21 cellular contexts compared by ENCODE assay signal in the genomic region with DNA sequence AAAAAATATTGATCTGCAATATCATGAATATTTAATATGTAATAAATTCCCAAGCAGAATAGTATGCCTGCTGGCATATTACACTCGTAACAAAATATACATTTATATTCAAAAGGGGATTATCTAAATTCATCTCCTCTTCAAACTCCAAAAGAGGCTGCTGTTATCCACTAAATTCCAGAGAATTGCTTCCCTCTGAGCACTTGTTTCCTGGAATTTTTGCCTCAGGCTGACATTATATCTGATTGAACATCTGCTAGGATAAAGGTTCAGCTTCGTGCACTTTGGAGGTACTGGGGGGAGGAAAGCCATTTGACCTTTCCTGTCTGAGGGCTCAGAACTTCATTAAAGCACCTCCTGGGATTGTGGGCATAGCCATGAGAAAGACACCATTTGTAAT. TPM values are rescaled to one million over a fixed set of nuclear protein-coding genes. Genes with fewer than 3 reads are reported as not detected.
DNase-seq lines count a peak whose midpoint lies in the region; ATAC-seq and TF ChIP-seq lines count a peak whose summit lies in the region.
"Had no signal": no experiment of that assay in that cellular context is flagged by ENCODE, and none has a peak within 500 bp of the region (broad histone marks: within the 10 kb centered on the region; RNA-seq: fewer than 3 reads in every experiment).

No MANE protein-coding gene starts in this region.

- H3K4me1 Mint-ChIP-seq in GM23338 = peaks cover 25% of the 10 kb centered on the region

- no peaks in the 10 kb centered on the region for H3K9me3 ChIP-seq in mesenchymal stem cell (ENCODE audit: control insufficient read depth, low read length)
- H3K9me3 ChIP-seq: A549, MG63 had no signal

- H3K9me3 Mint-ChIP-seq in GM23338 = peaks cover 3% of the 10 kb centered on the region; the same call in 1 of the 3 replicates

- no peaks in the 10 kb centered on the region for H3K79me1 ChIP-seq in mesenchymal stem cell (replicated peaks; ENCODE audit: low read length, poor library complexity, severe bottlenecking)

- peaks cover 11% of the 10 kb centered on the region for H3K27me3 Mint-ChIP-seq in GM23338 (ENCODE audit: insufficient read depth, low read depth, poor library complexity)

- no peak overlapping the region for H4K8ac ChIP-seq in mesenchymal stem cell (ENCODE audit: low read length)

- no peak overlapping the region for H2BK15ac ChIP-seq in mesenchymal stem cell (ENCODE audit: low read depth, poor library complexity, severe bottlenecking)

- ATAC-seq in GM23338 (no peak), GM19351 (IDR thresholded peaks at IDR 0.05; ENCODE audit: unreplicated experiment) (no peak), HG03565 (IDR thresholded peaks at IDR 0.05; ENCODE audit: unreplicated experiment) (no peak)
- ATAC-seq: A549, HepG2, PC-3, Right ventricle myocardium inferior had no signal

- H3K4ac ChIP-seq in mesenchymal stem cell (ENCODE audit: low read depth in 1 of 2, low read length in 2 of 2) = no peak overlapping the region

- no peaks in the 10 kb centered on the region for H3K36me3 ChIP-seq in ACC112 (ENCODE audit: insufficient read depth, low read length)
- no peaks in the 10 kb centered on the region for H3K36me3 ChIP-seq in GM23338 (ENCODE audit: insufficient read depth)
- H3K36me3 ChIP-seq in mesenchymal stem cell (ENCODE audit: control insufficient read depth in 1 of 2, insufficient read depth in 2 of 2, low read depth in 1 of 2, low read length in 2 of 2) = no peaks in the 10 kb centered on the region
- H3K36me3 ChIP-seq: MG63 had no signal

- H2AFZ ChIP-seq in ACC112 (ENCODE audit: low read length, unreplicated experiment) (peak overlapping the region; percentile 5), GM23338 (no peak overlapping the region), mesenchymal stem cell (ENCODE audit: low read depth, low read length) (no peak overlapping the region)

- no peak overlapping the region for H3K18ac ChIP-seq in mesenchymal stem cell (ENCODE audit: low read depth in 1 of 2, low read length in 2 of 2)

- H4K20me1 ChIP-seq in GM23338 (replicated peaks; ENCODE audit: insufficient read depth) = no peaks in the 10 kb centered on the region

- no peak overlapping the region for H3K9ac ChIP-seq in mesenchymal stem cell (ENCODE audit: low read length)
- H3K9ac ChIP-seq: KMS-11 had no signal

- H3K4me2 ChIP-seq in GM23338 (no peak overlapping the region), mesenchymal stem cell (ENCODE audit: low read length, poor library complexity, severe bottlenecking) (no peak overlapping the region)
- H3K4me2 ChIP-seq: A549, KMS-11 had no signal

- H2BK120ac ChIP-seq in mesenchymal stem cell (ENCODE audit: low read depth, low read length) = no peak overlapping the region

- 36% methylated on average over 2 of the region's 2 CpGs for WGBS in mesenchymal stem cell

- H3K27me3 ChIP-seq in ACC112 (ENCODE audit: insufficient read depth, low read length) = no peaks in the 10 kb centered on the region
- H3K27me3 ChIP-seq in GM23338 (ENCODE audit: insufficient read depth) = no peaks in the 10 kb centered on the region
- H3K27me3 ChIP-seq in mesenchymal stem cell (ENCODE audit: control insufficient read depth in 1 of 2, insufficient read depth in 1 of 2, low read length in 2 of 2) = peaks cover 0 to 18% of the 10 kb centered on the region in 2 experiments

- H3K9me2 ChIP-seq in GM23338 (ENCODE audit: insufficient read depth) = no peaks in the 10 kb centered on the region; the same call in 1 of the 2 replicates

- H3K4me3 Mint-ChIP-seq in GM23338 = no peak overlapping the region
- H3K4me3 Mint-ChIP-seq: CD14-positive monocyte had no signal

- H3K36me3 Mint-ChIP-seq in GM23338 (ENCODE audit: low read depth) = peaks cover 3% of the 10 kb centered on the region; the same call in 2 of the 3 replicates
- H3K36me3 Mint-ChIP-seq: CD14-positive monocyte had no signal

- H3K14ac ChIP-seq in mesenchymal stem cell (ENCODE audit: low read length in 2 of 2) = no peak overlapping the region

- H3K27ac Mint-ChIP-seq in GM23338 = no peak overlapping the region
- H3K27ac Mint-ChIP-seq: CD14-positive monocyte had no signal

- DNase-seq in GM23338 (ENCODE audit: low spot score) = peak; percentile 24
- DNase-seq in RPMI7951 (ENCODE audit: low read depth) = peak; percentile 64
- no peak for DNase-seq in mesenchymal stem cell
- no peak for DNase-seq in ecto neural progenitor cell (ENCODE audit: low spot score)
- DNase-seq in DMS153 (lab: John Stamatoyannopoulos, UW) = no peak
- DNase-seq: GF-D8, GOT3, MG63, NCI-H1105 treated with DMSO at 0.1 percent for 48 hours, NCI-H187 treated with DMSO at 0.1 percent for 48 hours, NCI-H2171 treated with DMSO at 0.1 percent for 48 hours, NCI-H526, PC-3 had no signal

- H3K4me1 ChIP-seq in ACC112 (ENCODE audit: control insufficient read depth, insufficient read depth, low read length, unreplicated experiment) (peaks cover 4% of the 10 kb centered on the region), GM23338 (ENCODE audit: insufficient read depth) (peaks cover 27% of the 10 kb centered on the region), mesenchymal stem cell (ENCODE audit: control insufficient read depth, insufficient read depth, low read depth, low read length) (peaks cover 9% of the 10 kb centered on the region)

- no peak overlapping the region for H3K27ac ChIP-seq in ACC112 (ENCODE audit: low read depth, low read length)
- H3K27ac ChIP-seq in GM23338 (ENCODE audit: low read depth) = no peak overlapping the region
- peak overlapping the region; percentile 39 for H3K27ac ChIP-seq in mesenchymal stem cell (ENCODE audit: low read length, poor library complexity, severe bottlenecking)
- H3K27ac ChIP-seq: A549, KMS-11 had no signal

- H3K79me2 ChIP-seq in ACC112 (ENCODE audit: control insufficient read depth, insufficient read depth, low read length, unreplicated experiment) = no peaks in the 10 kb centered on the region
- no peaks in the 10 kb centered on the region for H3K79me2 ChIP-seq in GM23338 (replicated peaks; ENCODE audit: insufficient read depth)

- no peak overlapping the region for H2BK12ac ChIP-seq in mesenchymal stem cell (ENCODE audit: low read length in 2 of 2)

- H3K23ac ChIP-seq in mesenchymal stem cell (ENCODE audit: low read length in 2 of 2) = no peak overlapping the region

- no peaks in the 10 kb centered on the region for H3F3A ChIP-seq in GM23338 (replicated peaks; ENCODE audit: low read depth)

- H4K91ac ChIP-seq in mesenchymal stem cell (ENCODE audit: low read length) = no peak overlapping the region

- no peak overlapping the region for H2AK5ac ChIP-seq in mesenchymal stem cell (ENCODE audit: low read length, severe bottlenecking)

- no peak for TF ChIP-seq CTCF in GM23338 (conservative IDR thresholded peaks at IDR 0.05; ENCODE audit: low read depth in 2 of 2)

- H3K4me3 ChIP-seq in ACC112 (ENCODE audit: low read depth, low read length) (no peak overlapping the region), GM23338 (no peak overlapping the region), mesenchymal stem cell (ENCODE audit: insufficient read depth in 1 of 2, low read depth in 1 of 2, low read length in 2 of 2) (no peak overlapping the region)
- H3K4me3 ChIP-seq: A549, MG63 had no signal

- no peak overlapping the region for H2BK5ac ChIP-seq in mesenchymal stem cell (ENCODE audit: low read depth, low read length, poor library complexity, severe bottlenecking)

TF ChIP-seq in GM23338, 12 proteins besides CTCF, POLR2A, EP300 and RAD21 (continues in another document):
- TF ChIP-seq ZNF114 (CRISPR knock-in tag; IDR thresholded peaks at IDR 0.05) = no peak
- TF ChIP-seq, protein P1, sequence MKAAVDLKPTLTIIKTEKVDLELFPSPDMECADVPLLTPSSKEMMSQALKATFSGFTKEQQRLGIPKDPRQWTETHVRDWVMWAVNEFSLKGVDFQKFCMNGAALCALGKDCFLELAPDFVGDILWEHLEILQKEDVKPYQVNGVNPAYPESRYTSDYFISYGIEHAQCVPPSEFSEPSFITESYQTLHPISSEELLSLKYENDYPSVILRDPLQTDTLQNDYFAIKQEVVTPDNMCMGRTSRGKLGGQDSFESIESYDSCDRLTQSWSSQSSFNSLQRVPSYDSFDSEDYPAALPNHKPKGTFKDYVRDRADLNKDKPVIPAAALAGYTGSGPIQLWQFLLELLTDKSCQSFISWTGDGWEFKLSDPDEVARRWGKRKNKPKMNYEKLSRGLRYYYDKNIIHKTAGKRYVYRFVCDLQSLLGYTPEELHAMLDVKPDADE (IDR thresholded peaks at IDR 0.05) = no peak

RNA-seq across cellular contexts. Expression of a gene that starts 4.3 kb away (rescaled TPM):
- total RNA-seq in GM23338 (2014; rRNA removed; shearing (Covaris generic)) = 3.6 and 4.0 TPM in 2 replicates
- polyA plus RNA-seq in GM23338 (2016; fragmentation: Nextera tagmentation; extraction: Ambion mirVana) = 0.85 and 1.5 TPM in 2 replicates
- under 0.01 TPM in 1 of 2 replicates, not detected in the other for total RNA-seq in RPMI7951 (2014; rRNA removed; shearing (Covaris generic))
- 58.8 TPM for polyA plus RNA-seq in mesenchymal stem cell (2013, experiment 1 of 2)
- 62.7 TPM for polyA plus RNA-seq in mesenchymal stem cell (2013, experiment 2 of 2)
- total RNA-seq: HepG2 had no signal
- polyA plus RNA-seq: A549, CD14-positive monocyte, HepG2 had no signal

Comparison
In these comparisons a context has a peak if more than half of its experiments do, and no peak if none do; other contexts are left out.
1. DNase-seq: peak in GM23338 (single experiment) and RPMI7951 (single experiment); none in mesenchymal stem cell (single experiment), ecto neural progenitor cell (single experiment) and DMS153 (single experiment).